ENCODE assay signal across 1 cellular context in the genomic region with DNA sequence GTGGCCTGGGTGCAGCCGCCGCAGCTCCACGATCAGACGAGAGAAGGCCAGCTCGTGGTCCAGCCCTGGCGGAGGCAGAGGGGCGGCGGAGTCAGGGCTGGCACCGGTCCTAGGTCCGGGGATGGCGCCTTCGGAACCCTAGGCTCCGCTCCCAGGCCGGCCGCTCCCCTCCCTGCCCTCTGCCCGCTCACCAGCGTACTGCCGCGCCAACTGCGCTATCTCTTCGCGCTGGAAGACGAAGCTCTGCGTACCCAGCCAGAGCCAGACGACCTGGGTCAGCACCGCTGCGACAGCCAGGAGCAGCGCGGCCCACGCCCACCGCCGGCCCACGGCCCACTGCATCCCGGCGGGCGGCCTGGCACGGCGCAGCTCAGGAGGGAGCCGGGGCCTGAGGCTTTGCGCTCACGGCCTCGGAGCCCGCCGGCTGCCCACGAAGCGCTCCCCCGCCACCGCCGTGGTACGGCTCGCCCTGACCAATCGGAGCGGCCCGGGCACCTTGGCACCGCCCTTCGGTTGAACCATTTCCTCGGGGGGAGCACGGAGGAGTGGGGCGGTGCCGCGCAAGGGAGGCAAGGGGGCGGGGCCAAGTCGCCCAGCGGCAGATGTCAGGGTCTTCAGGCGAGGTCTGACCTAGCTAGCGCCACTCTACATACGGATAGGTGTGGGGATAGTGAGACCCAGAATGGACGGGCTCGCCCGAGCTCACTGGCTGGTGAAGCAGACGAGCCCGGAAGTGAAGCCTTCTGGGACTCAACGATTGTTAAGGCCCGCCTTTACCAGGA.
TF ChIP-seq lines count a peak whose summit lies in the region.

A gene (minus strand): TSS at position 432 of the 782 bp plus-strand sequence. CDS start 90 bp downstream, at position 342.

TF ChIP-seq in HepG2, 621 proteins besides CTCF, POLR2A, EP300 and RAD21 (continued from another document and continues in another):
- TF ChIP-seq, protein P1, sequence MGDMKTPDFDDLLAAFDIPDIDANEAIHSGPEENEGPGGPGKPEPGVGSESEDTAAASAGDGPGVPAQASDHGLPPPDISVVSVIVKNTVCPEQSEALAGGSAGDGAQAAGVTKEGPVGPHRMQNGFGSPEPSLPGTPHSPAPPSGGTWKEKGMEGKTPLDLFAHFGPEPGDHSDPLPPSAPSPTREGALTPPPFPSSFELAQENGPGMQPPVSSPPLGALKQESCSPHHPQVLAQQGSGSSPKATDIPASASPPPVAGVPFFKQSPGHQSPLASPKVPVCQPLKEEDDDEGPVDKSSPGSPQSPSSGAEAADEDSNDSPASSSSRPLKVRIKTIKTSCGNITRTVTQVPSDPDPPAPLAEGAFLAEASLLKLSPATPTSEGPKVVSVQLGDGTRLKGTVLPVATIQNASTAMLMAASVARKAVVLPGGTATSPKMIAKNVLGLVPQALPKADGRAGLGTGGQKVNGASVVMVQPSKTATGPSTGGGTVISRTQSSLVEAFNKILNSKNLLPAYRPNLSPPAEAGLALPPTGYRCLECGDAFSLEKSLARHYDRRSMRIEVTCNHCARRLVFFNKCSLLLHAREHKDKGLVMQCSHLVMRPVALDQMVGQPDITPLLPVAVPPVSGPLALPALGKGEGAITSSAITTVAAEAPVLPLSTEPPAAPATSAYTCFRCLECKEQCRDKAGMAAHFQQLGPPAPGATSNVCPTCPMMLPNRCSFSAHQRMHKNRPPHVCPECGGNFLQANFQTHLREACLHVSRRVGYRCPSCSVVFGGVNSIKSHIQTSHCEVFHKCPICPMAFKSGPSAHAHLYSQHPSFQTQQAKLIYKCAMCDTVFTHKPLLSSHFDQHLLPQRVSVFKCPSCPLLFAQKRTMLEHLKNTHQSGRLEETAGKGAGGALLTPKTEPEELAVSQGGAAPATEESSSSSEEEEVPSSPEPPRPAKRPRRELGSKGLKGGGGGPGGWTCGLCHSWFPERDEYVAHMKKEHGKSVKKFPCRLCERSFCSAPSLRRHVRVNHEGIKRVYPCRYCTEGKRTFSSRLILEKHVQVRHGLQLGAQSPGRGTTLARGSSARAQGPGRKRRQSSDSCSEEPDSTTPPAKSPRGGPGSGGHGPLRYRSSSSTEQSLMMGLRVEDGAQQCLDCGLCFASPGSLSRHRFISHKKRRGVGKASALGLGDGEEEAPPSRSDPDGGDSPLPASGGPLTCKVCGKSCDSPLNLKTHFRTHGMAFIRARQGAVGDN (CRISPR knock-in tag; IDR thresholded peaks at IDR 0.05) = peak; percentile 99
- no peak for TF ChIP-seq RAD51 (IDR thresholded peaks at IDR 0.05; ENCODE audit: borderline replicate concordance)
- TF ChIP-seq TSC22D2 (CRISPR knock-in tag; IDR thresholded peaks at IDR 0.05; ENCODE audit: borderline replicate concordance) = peak; percentile 57; the same call in 1 of the 2 replicates
- TF ChIP-seq ETV6 (CRISPR knock-in tag; conservative IDR thresholded peaks at IDR 0.05) = 0 out of 2 replicates have a peak, but pooled peaks have one; percentile 66
- peak; percentile 93; the same call in 1 of the 2 replicates for TF ChIP-seq TOPORS (CRISPR knock-in tag; IDR thresholded peaks at IDR 0.05)
- no peak for TF ChIP-seq ATAD3A (CRISPR knock-in tag; IDR thresholded peaks at IDR 0.05)
- TF ChIP-seq, protein P2, sequence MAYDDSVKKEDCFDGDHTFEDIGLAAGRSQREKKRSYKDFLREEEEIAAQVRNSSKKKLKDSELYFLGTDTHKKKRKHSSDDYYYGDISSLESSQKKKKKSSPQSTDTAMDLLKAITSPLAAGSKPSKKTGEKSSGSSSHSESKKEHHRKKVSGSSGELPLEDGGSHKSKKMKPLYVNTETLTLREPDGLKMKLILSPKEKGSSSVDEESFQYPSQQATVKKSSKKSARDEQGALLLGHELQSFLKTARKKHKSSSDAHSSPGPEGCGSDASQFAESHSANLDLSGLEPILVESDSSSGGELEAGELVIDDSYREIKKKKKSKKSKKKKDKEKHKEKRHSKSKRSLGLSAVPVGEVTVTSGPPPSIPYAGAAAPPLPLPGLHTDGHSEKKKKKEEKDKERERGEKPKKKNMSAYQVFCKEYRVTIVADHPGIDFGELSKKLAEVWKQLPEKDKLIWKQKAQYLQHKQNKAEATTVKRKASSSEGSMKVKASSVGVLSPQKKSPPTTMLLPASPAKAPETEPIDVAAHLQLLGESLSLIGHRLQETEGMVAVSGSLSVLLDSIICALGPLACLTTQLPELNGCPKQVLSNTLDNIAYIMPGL (CRISPR knock-in tag; IDR thresholded peaks at IDR 0.05; ENCODE audit: borderline replicate concordance in 1 of 2, low read depth in 1 of 2) = peak in 1 of 2 experiments; percentile 60; a peak in 3 of 4 replicates
- TF ChIP-seq, protein P3, sequence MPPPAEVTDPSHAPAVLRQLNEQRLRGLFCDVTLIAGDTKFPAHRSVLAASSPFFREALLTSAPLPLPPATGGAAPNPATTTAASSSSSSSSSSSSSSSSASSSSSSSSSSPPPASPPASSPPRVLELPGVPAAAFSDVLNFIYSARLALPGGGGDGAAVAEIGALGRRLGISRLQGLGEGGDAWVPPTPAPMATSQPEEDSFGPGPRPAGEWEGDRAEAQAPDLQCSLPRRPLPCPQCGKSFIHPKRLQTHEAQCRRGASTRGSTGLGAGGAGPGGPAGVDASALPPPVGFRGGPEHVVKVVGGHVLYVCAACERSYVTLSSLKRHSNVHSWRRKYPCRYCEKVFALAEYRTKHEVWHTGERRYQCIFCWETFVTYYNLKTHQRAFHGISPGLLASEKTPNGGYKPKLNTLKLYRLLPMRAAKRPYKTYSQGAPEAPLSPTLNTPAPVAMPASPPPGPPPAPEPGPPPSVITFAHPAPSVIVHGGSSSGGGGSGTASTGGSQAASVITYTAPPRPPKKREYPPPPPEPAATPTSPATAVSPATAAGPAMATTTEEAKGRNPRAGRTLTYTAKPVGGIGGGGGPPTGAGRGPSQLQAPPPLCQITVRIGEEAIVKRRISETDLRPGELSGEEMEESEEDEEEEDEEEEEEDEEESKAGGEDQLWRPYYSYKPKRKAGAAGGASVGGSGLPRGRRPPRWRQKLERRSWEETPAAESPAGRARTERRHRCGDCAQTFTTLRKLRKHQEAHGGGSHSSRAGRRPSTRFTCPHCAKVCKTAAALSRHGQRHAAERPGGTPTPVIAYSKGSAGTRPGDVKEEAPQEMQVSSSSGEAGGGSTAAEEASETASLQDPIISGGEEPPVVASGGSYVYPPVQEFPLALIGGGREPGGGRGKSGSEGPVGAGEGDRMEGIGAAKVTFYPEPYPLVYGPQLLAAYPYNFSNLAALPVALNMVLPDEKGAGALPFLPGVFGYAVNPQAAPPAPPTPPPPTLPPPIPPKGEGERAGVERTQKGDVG (CRISPR knock-in tag; IDR thresholded peaks at IDR 0.05; ENCODE audit: borderline replicate concordance) = no peak
- TF ChIP-seq NFIC (IDR thresholded peaks at IDR 0.05; ENCODE audit: low read length) = no peak
- TF ChIP-seq ZBTB3 (CRISPR knock-in tag; IDR thresholded peaks at IDR 0.05; ENCODE audit: borderline replicate concordance, low read depth) = no peak
- TF ChIP-seq ZBTB20 (CRISPR knock-in tag; IDR thresholded peaks at IDR 0.05; ENCODE audit: borderline replicate concordance, low read depth) = no peak; the same call in 1 of the 2 replicates
- TF ChIP-seq RORA (CRISPR knock-in tag; IDR thresholded peaks at IDR 0.05) = no peak
- peak; percentile 50; the same call in 1 of the 2 replicates for TF ChIP-seq ZNF160 (CRISPR knock-in tag; IDR thresholded peaks at IDR 0.05)
- peak; percentile 44; the same call in 1 of the 2 replicates for TF ChIP-seq ZNF337 (CRISPR knock-in tag; IDR thresholded peaks at IDR 0.05; ENCODE audit: borderline replicate concordance, low read depth)
- 0 out of 2 replicates have a peak, but pooled peaks have one; percentile 41 for TF ChIP-seq ZNF34 (CRISPR knock-in tag; IDR thresholded peaks at IDR 0.05; ENCODE audit: borderline replicate concordance)
- TF ChIP-seq CHD4 (IDR thresholded peaks at IDR 0.05; ENCODE audit: borderline replicate concordance, low read length) = no peak
- TF ChIP-seq, protein P4, sequence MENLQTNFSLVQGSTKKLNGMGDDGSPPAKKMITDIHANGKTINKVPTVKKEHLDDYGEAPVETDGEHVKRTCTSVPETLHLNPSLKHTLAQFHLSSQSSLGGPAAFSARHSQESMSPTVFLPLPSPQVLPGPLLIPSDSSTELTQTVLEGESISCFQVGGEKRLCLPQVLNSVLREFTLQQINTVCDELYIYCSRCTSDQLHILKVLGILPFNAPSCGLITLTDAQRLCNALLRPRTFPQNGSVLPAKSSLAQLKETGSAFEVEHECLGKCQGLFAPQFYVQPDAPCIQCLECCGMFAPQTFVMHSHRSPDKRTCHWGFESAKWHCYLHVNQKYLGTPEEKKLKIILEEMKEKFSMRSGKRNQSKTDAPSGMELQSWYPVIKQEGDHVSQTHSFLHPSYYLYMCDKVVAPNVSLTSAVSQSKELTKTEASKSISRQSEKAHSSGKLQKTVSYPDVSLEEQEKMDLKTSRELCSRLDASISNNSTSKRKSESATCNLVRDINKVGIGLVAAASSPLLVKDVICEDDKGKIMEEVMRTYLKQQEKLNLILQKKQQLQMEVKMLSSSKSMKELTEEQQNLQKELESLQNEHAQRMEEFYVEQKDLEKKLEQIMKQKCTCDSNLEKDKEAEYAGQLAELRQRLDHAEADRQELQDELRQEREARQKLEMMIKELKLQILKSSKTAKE (CRISPR knock-in tag; IDR thresholded peaks at IDR 0.05; ENCODE audit: borderline replicate concordance) = no peak
- TF ChIP-seq PHF21A (CRISPR knock-in tag; IDR thresholded peaks at IDR 0.05) = peak; percentile 60; the same call in 1 of the 2 replicates
- no peak for TF ChIP-seq SRSF9 (IDR thresholded peaks at IDR 0.05; ENCODE audit: borderline replicate concordance, insufficient read depth, low read depth, low read length, poor library complexity, severe bottlenecking)
- no peak; the same call in 1 of the 2 replicates for TF ChIP-seq ZNF552 (CRISPR knock-in tag; IDR thresholded peaks at IDR 0.05; ENCODE audit: borderline replicate concordance)
- TF ChIP-seq SNAI1 (CRISPR knock-in tag; IDR thresholded peaks at IDR 0.05; ENCODE audit: borderline replicate concordance) = peak; percentile 81; the same call in 1 of the 2 replicates
- TF ChIP-seq ZNF251 (CRISPR knock-in tag; IDR thresholded peaks at IDR 0.05) = no peak
- peak; percentile 61; the same call in 1 of the 2 replicates for TF ChIP-seq NFIB (CRISPR knock-in tag; IDR thresholded peaks at IDR 0.05; ENCODE audit: borderline replicate concordance)
- TF ChIP-seq, protein P5, sequence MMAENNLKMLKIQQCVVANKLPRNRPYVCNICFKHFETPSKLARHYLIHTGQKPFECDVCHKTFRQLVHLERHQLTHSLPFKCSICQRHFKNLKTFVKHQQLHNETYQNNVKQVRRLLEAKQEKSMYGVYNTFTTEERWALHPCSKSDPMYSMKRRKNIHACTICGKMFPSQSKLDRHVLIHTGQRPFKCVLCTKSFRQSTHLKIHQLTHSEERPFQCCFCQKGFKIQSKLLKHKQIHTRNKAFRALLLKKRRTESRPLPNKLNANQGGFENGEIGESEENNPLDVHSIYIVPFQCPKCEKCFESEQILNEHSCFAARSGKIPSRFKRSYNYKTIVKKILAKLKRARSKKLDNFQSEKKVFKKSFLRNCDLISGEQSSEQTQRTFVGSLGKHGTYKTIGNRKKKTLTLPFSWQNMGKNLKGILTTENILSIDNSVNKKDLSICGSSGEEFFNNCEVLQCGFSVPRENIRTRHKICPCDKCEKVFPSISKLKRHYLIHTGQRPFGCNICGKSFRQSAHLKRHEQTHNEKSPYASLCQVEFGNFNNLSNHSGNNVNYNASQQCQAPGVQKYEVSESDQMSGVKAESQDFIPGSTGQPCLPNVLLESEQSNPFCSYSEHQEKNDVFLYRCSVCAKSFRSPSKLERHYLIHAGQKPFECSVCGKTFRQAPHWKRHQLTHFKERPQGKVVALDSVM (CRISPR knock-in tag; IDR thresholded peaks at IDR 0.05) = 0 out of 2 replicates have a peak, but pooled peaks have one; percentile 52
- TF ChIP-seq ZNF20 (CRISPR knock-in tag; IDR thresholded peaks at IDR 0.05) = no peak
- TF ChIP-seq, protein P6, sequence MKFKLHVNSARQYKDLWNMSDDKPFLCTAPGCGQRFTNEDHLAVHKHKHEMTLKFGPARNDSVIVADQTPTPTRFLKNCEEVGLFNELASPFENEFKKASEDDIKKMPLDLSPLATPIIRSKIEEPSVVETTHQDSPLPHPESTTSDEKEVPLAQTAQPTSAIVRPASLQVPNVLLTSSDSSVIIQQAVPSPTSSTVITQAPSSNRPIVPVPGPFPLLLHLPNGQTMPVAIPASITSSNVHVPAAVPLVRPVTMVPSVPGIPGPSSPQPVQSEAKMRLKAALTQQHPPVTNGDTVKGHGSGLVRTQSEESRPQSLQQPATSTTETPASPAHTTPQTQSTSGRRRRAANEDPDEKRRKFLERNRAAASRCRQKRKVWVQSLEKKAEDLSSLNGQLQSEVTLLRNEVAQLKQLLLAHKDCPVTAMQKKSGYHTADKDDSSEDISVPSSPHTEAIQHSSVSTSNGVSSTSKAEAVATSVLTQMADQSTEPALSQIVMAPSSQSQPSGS (CRISPR knock-in tag; IDR thresholded peaks at IDR 0.05) = no peak
- TF ChIP-seq POGZ (CRISPR knock-in tag; IDR thresholded peaks at IDR 0.05) = peak; percentile 80
- TF ChIP-seq ZNF549 (CRISPR knock-in tag; IDR thresholded peaks at IDR 0.05) = no peak
- no peak; the same call in 1 of the 2 replicates for TF ChIP-seq ZNF441 (CRISPR knock-in tag; IDR thresholded peaks at IDR 0.05; ENCODE audit: borderline replicate concordance)
- TF ChIP-seq, protein P7, sequence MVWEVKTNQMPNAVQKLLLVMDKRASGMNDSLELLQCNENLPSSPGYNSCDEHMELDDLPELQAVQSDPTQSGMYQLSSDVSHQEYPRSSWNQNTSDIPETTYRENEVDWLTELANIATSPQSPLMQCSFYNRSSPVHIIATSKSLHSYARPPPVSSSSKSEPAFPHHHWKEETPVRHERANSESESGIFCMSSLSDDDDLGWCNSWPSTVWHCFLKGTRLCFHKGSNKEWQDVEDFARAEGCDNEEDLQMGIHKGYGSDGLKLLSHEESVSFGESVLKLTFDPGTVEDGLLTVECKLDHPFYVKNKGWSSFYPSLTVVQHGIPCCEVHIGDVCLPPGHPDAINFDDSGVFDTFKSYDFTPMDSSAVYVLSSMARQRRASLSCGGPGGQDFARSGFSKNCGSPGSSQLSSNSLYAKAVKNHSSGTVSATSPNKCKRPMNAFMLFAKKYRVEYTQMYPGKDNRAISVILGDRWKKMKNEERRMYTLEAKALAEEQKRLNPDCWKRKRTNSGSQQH (CRISPR knock-in tag; IDR thresholded peaks at IDR 0.05; ENCODE audit: low read depth) = no peak; the same call in 1 of the 2 replicates
- TF ChIP-seq, protein P8, sequence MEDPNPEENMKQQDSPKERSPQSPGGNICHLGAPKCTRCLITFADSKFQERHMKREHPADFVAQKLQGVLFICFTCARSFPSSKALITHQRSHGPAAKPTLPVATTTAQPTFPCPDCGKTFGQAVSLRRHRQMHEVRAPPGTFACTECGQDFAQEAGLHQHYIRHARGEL (CRISPR knock-in tag; IDR thresholded peaks at IDR 0.05) = no peak
- TF ChIP-seq SMARCE1 (IDR thresholded peaks at IDR 0.05; ENCODE audit: borderline replicate concordance) = no peak
- peak; percentile 23; the same call in 1 of the 2 replicates for TF ChIP-seq RFX5 (IDR thresholded peaks at IDR 0.05; ENCODE audit: low read depth, low read length)
- peak; percentile 87 for TF ChIP-seq ZNF430 (CRISPR knock-in tag; IDR thresholded peaks at IDR 0.05)
- TF ChIP-seq ZNF17 (CRISPR knock-in tag; IDR thresholded peaks at IDR 0.05) = no peak
- TF ChIP-seq CBFB (CRISPR knock-in tag; IDR thresholded peaks at IDR 0.05) = 0 out of 2 replicates have a peak, but pooled peaks have one; percentile 36
- no peak for TF ChIP-seq CENPX (CRISPR knock-in tag; IDR thresholded peaks at IDR 0.05)
